Comparison of ENCODE assay signal across 37 cellular contexts in genomic region chr6:27972750-27973149, GRCh38. TPM values are rescaled to one million over a fixed set of nuclear protein-coding genes. Genes with fewer than 3 reads are reported as not detected.
"Had no signal": no experiment of that assay in that cellular context is flagged by ENCODE, and none has a peak within 500 bp of the region (broad histone marks: within the 10 kb centered on the region; RNA-seq: fewer than 3 reads in every experiment).

No MANE protein-coding gene starts in this region.

- H3K36me3 ChIP-seq: MG63 had no signal

- DNase-seq: Kasumi-1, MG63, MM.1S, MV-4-11, NCI-H1048, NCI-H1092, NCI-H1092 treated with DMSO at 0.1 percent for 48 hours, NCI-H1105, NCI-H1105 treated with DMSO at 0.1 percent for 48 hours, NCI-H1417, NCI-H1417 treated with DMSO at 0.1 percent for 48 hours, NCI-H1436, NCI-H1436 treated with DMSO at 0.1 percent for 48 hours, NCI-H146, NCI-H1694, NCI-H1694 treated with DMSO at 0.1 percent for 48 hours, NCI-H187, NCI-H187 treated with DMSO at 0.1 percent for 48 hours, NCI-H1930, NCI-H2029, NCI-H2029 treated with DMSO at 0.1 percent for 48 hours, NCI-H2081, NCI-H2081 treated with DMSO at 0.1 percent for 48 hours, NCI-H2107, NCI-H2171, NCI-H2171 treated with DMSO at 0.1 percent for 48 hours, NCI-H2227 treated with DMSO at 0.1 percent for 48 hours, NCI-H226, NCI-H345, NCI-H446, NCI-H446 treated with DMSO at 0.1 percent for 48 hours, NCI-H510A, NCI-H510A treated with DMSO at 0.1 percent for 48 hours, NCI-H524, NCI-H524 treated with DMSO at 0.1 percent for 48 hours had no signal

- H3K4me3 ChIP-seq: MG63 had no signal

- H3K9me3 ChIP-seq: MG63 had no signal

- H3K27me3 ChIP-seq: MG63 had no signal

RNA-seq across cellular contexts. Expression of gene OR2B6, which starts 15.7 kb away (rescaled TPM):
- total RNA-seq: LHCN-M2, MCF 10A had no signal
